In genomic region chr12:25904442-25904841, GRCh38 we compare ENCODE assay signal across 22 cellular contexts. TPM values are rescaled to one million over a fixed set of nuclear protein-coding genes. Genes with fewer than 3 reads are reported as not detected.
A peak's percentile ranks its signal among the peaks of the same experiment; 100 is the strongest.
DNase-seq lines count a peak whose midpoint lies in the region; ATAC-seq and TF ChIP-seq lines count a peak whose summit lies in the region.
"Had no signal": no experiment of that assay in that cellular context is flagged by ENCODE, and none has a peak within 500 bp of the region (broad histone marks: within the 10 kb centered on the region; RNA-seq: fewer than 3 reads in every experiment).

No MANE protein-coding gene starts in this region.

- in situ Hi-C loops in IMR-90 (cut with MboI; ENCODE audit: low sequenced_read_pairs) = no loop called here
- in situ Hi-C loops in brain microvascular endothelial cell (cut with HindIII; ENCODE audit: low pct_ligation_motif_present, low sequenced_read_pairs) = no loop called here

- intact Hi-C loops in IMR-90 (cut with micrococcal nuclease) (no loop called here), heart left ventricle (cut with DNase I) (no loop called here)

- TF ChIP-seq CTCF in IMR-90 (conservative IDR thresholded peaks at IDR 0.05; ENCODE audit: low read depth, low read length) (no peak), brain microvascular endothelial cell (IDR thresholded peaks at IDR 0.05; ENCODE audit: low read depth, low read length, missing control alignments) (no peak), foreskin keratinocyte (conservative IDR thresholded peaks at IDR 0.05) (no peak), heart left ventricle (IDR thresholded peaks at IDR 0.05) (no peak)

- H2AK5ac ChIP-seq in IMR-90 (ENCODE audit: low read depth, low read length) = no peak overlapping the region

- no peak overlapping the region for H3K56ac ChIP-seq in IMR-90 (ENCODE audit: extremely low read depth, insufficient read depth, low read length)

- CTCF ChIA-PET in IMR-90 (lab: Yijun Ruan, JAX) = interaction anchor here (0.6 kb wide), 1 partner anchor 52 kb away, joined by 3 read pairs; no protein-coding TSS in a partner anchor

- no peak overlapping the region for H2AK9ac ChIP-seq in IMR-90 (replicated peaks; ENCODE audit: low read depth, low read length, poor library complexity)

- dilution Hi-C loops in IMR-90 (cut with HindIII; ENCODE audit: low sequenced_read_pairs, unreplicated experiment) = no loop called here

- BruUV-seq in IMR-90 (replicated peaks; lab: Mats Ljungman, UMichigan) = no TSS peak

- no peak overlapping the region for H3K14ac ChIP-seq in IMR-90 (replicated peaks; ENCODE audit: low read depth, low read length)

- TF ChIP-seq RAD21 in IMR-90 (IDR thresholded peaks at IDR 0.05; ENCODE audit: low read length) = no peak

- H3K9me3 ChIP-seq in IMR-90 (ENCODE audit: control insufficient read depth, insufficient read depth, low read length) = no peaks in the 10 kb centered on the region
- no peaks in the 10 kb centered on the region for H3K9me3 ChIP-seq in heart left ventricle
- H3K9me3 ChIP-seq: esophagus muscularis mucosa, heart right ventricle, right atrium auricular region, suprapubic skin had no signal

- H3K9ac ChIP-seq in IMR-90 (ENCODE audit: low read depth, low read length) = no peak overlapping the region

- no peak overlapping the region for H2BK20ac ChIP-seq in IMR-90 (ENCODE audit: low read depth, low read length)

- H3K4me1 ChIP-seq in IMR-90 (ENCODE audit: control insufficient read depth, insufficient read depth, low read length) (no peaks in the 10 kb centered on the region), foreskin keratinocyte (no peaks in the 10 kb centered on the region), heart left ventricle (no peaks in the 10 kb centered on the region)
- H3K4me1 ChIP-seq: esophagus muscularis mucosa, heart right ventricle, right atrium auricular region, suprapubic skin had no signal

- no peak for TF ChIP-seq POLR2A in IMR-90 (IDR thresholded peaks at IDR 0.05; ENCODE audit: low read depth, low read length)
- no peak for TF ChIP-seq POLR2A in heart left ventricle (IDR thresholded peaks at IDR 0.05)

- no peak overlapping the region for H3K18ac ChIP-seq in IMR-90 (ENCODE audit: low read depth, low read length)

- no peak overlapping the region for H3K4me2 ChIP-seq in IMR-90 (ENCODE audit: low read depth, low read length)

- H3K23ac ChIP-seq in IMR-90 (ENCODE audit: low read depth, low read length) = no peak overlapping the region

- no CpG with 5 or more reads among the region's 1 CpG for WGBS in IMR-90 (ENCODE audit: extremely low coverage in 2 of 2, insufficient read length in 1 of 2), 2 experiments
- WGBS in heart left ventricle, 4 donors = 92 to 100% (median 94%) methylated on average over 1 of the region's 1 CpG

- no peak overlapping the region for H3K4ac ChIP-seq in IMR-90 (ENCODE audit: low read depth, low read length)

- H3K9me1 ChIP-seq in IMR-90 (ENCODE audit: insufficient read depth, low read length) = 0 out of 2 replicates have a peak, but pooled peaks cover 6% of the 10 kb centered on the region

- no peak overlapping the region for H2AFZ ChIP-seq in IMR-90 (replicated peaks; ENCODE audit: low read length, poor library complexity)

- H4K8ac ChIP-seq in IMR-90 (ENCODE audit: low read depth in 2 of 2, low read length in 2 of 2) = no peak overlapping the region

- H3K36me3 ChIP-seq in IMR-90 (ENCODE audit: control insufficient read depth, insufficient read depth, low read length) (no peaks in the 10 kb centered on the region), brain microvascular endothelial cell (replicated peaks) (no peaks in the 10 kb centered on the region), heart left ventricle (no peaks in the 10 kb centered on the region)
- H3K36me3 ChIP-seq: esophagus muscularis mucosa, heart right ventricle, right atrium auricular region, suprapubic skin had no signal

- H4K91ac ChIP-seq in IMR-90 (ENCODE audit: insufficient read depth, low read depth, low read length) = no peak overlapping the region

- H4K5ac ChIP-seq in IMR-90 (ENCODE audit: low read depth, low read length) = no peak overlapping the region

- H2BK15ac ChIP-seq in IMR-90 (ENCODE audit: low read depth, low read length) = no peak overlapping the region

- no peaks in the 10 kb centered on the region for H3K79me1 ChIP-seq in IMR-90 (ENCODE audit: low read depth in 1 of 2, low read length in 2 of 2)

- no peak overlapping the region for H2BK120ac ChIP-seq in IMR-90 (ENCODE audit: low read depth, low read length)

- peak; percentile 66; the same call in 1 of the 2 replicates for ATAC-seq in IMR-90 (ENCODE audit: low read depth)
- ATAC-seq in foreskin keratinocyte = peak; percentile 59
- no peak for ATAC-seq in heart left ventricle
- ATAC-seq in HG02678 (IDR thresholded peaks at IDR 0.05; ENCODE audit: unreplicated experiment) = no peak
- ATAC-seq in GM18909 (IDR thresholded peaks at IDR 0.05; ENCODE audit: poor library complexity, unreplicated experiment) = no peak
- ATAC-seq: activated CD8-positive, alpha-beta memory T cell treated with anti-CD3 and anti-CD28 coated beads, Interleukin-2, amount 10 ng/mL, durations not matched to agents 7 days and 5 days; heart right ventricle had no signal

- H3K27ac ChIP-seq in IMR-90 (ENCODE audit: insufficient read depth, low read length) (no peak overlapping the region), brain microvascular endothelial cell (no peak overlapping the region), foreskin keratinocyte (no peak overlapping the region), heart left ventricle (no peak overlapping the region)
- H3K27ac ChIP-seq: C4-2B, esophagus muscularis mucosa, heart right ventricle, right atrium auricular region, suprapubic skin had no signal

- no peak overlapping the region for H2BK5ac ChIP-seq in IMR-90 (ENCODE audit: low read depth, low read length, poor library complexity, severe bottlenecking)

- POLR2A ChIA-PET in IMR-90 (lab: Charles Lee; ENCODE audit: unreplicated experiment) = no interaction called here

- H4K20me1 ChIP-seq in IMR-90 (ENCODE audit: insufficient read depth, low read length) = no peaks in the 10 kb centered on the region

- H3K27me3 ChIP-seq in IMR-90 (ENCODE audit: control insufficient read depth, insufficient read depth, low read length) = no peaks in the 10 kb centered on the region; the same call in 1 of the 2 replicates
- no peaks in the 10 kb centered on the region for H3K27me3 ChIP-seq in brain microvascular endothelial cell (replicated peaks)
- H3K27me3 ChIP-seq in foreskin keratinocyte = no peaks in the 10 kb centered on the region
- H3K27me3 ChIP-seq in heart left ventricle = no peaks in the 10 kb centered on the region
- H3K27me3 ChIP-seq: esophagus muscularis mucosa, right atrium auricular region, suprapubic skin had no signal

- DNase-seq in AG08396 (ENCODE audit: low spot score) = peak; percentile 10
- peak; percentile 39 for DNase-seq in IMR-90
- DNase-seq in brain microvascular endothelial cell = peak; percentile 14
- peak in 1 of 2 donors; percentile 18 for DNase-seq in foreskin keratinocyte
- no peak for DNase-seq in heart left ventricle
- no peak for DNase-seq in stimulated activated CD4-positive, alpha-beta T cell treated with anti-CD3 and anti-CD28 coated beads, Interleukin-4, amount 100 ng/mL, for 1 hour
- DNase-seq: activated CD4-positive, alpha-beta T cell treated with anti-CD3 and anti-CD28 coated beads, Interleukin-2, amount 10 ng/mL, durations not matched to agents 24 days and 14 days; activated CD8-positive, alpha-beta memory T cell treated with anti-CD3 and anti-CD28 coated beads, Interleukin-2, amount 10 ng/mL, durations not matched to agents 7 days and 5 days; effector CD8-positive, alpha-beta T cell; H7; heart right ventricle; immature natural killer cell; NCI-H2171; nucleus accumbens; Right ventricle myocardium superior; stimulated activated CD4-positive, alpha-beta T cell treated with anti-CD3 and anti-CD28 coated beads, Interleukin-15, amount 100 ng/mL, for 24 hours had no signal

- H3K4me3 ChIP-seq in IMR-90 (ENCODE audit: insufficient read depth, low read depth, low read length) (no peak overlapping the region), brain microvascular endothelial cell (ENCODE audit: low read depth, low read length) (no peak overlapping the region), heart left ventricle (no peak overlapping the region)
- H3K4me3 ChIP-seq: esophagus muscularis mucosa, heart right ventricle, right atrium auricular region, suprapubic skin had no signal

TF ChIP-seq in IMR-90, 13 proteins besides CTCF, POLR2A, EP300 and RAD21:
- peak; percentile 44; the same call in 1 of the 2 replicates for TF ChIP-seq FOS (IDR thresholded peaks at IDR 0.05; ENCODE audit: low read depth, low read length)
- no peak for TF ChIP-seq RCOR1 (IDR thresholded peaks at IDR 0.05; ENCODE audit: insufficient replicate concordance, low read length)
- no peak for TF ChIP-seq CHD1 (IDR thresholded peaks at IDR 0.05; ENCODE audit: low read depth, low read length)

RNA-seq across cellular contexts. Expression of gene RASSF8, which starts 54.0 kb away (rescaled TPM):
- total RNA-seq in IMR-90 (2012; rRNA removed) (50.5 and 50.8 TPM in 2 replicates), foreskin keratinocyte (15.6 and 17.1 TPM in 2 replicates), heart left ventricle (10 to 100 TPM; 20.6 to 44.6 (median 30.9) TPM)
- polyA plus RNA-seq in IMR-90 (2012; rRNA removed) (10.8 and 11.1 TPM in 2 replicates), foreskin keratinocyte (2.2 and 2.5 TPM in 2 replicates), heart left ventricle (10 to 100 TPM in 1 of 2 donors, 1 to 10 TPM in 1; 5.2 to 13.2 TPM)
- 3.9 and 4.3 TPM in 2 replicates for polyA plus RNA-seq in IMR-90 (2012; cell fraction: cytosol; rRNA removed)
- 2.1 and 10.1 TPM in 2 replicates for polyA plus RNA-seq in IMR-90 (2012; cell fraction: nucleus; rRNA removed; ENCODE audit: low replicate concordance)

Comparison
In these comparisons a context has a peak if more than half of its experiments do, and no peak if none do; other contexts are left out.
1. DNase-seq: peak in AG08396 (single experiment), IMR-90 (single experiment) and brain microvascular endothelial cell (single experiment); none in heart left ventricle (0 of 5) and stimulated activated CD4-positive, alpha-beta T cell treated with anti-CD3 and anti-CD28 coated beads, Interleukin-4, amount 100 ng/mL, for 1 hour (single experiment).
2. ATAC-seq: peak in IMR-90 (single experiment) and foreskin keratinocyte (single experiment); none in heart left ventricle (0 of 4), HG02678 (single experiment) and GM18909 (single experiment).